In the genomic region with DNA sequence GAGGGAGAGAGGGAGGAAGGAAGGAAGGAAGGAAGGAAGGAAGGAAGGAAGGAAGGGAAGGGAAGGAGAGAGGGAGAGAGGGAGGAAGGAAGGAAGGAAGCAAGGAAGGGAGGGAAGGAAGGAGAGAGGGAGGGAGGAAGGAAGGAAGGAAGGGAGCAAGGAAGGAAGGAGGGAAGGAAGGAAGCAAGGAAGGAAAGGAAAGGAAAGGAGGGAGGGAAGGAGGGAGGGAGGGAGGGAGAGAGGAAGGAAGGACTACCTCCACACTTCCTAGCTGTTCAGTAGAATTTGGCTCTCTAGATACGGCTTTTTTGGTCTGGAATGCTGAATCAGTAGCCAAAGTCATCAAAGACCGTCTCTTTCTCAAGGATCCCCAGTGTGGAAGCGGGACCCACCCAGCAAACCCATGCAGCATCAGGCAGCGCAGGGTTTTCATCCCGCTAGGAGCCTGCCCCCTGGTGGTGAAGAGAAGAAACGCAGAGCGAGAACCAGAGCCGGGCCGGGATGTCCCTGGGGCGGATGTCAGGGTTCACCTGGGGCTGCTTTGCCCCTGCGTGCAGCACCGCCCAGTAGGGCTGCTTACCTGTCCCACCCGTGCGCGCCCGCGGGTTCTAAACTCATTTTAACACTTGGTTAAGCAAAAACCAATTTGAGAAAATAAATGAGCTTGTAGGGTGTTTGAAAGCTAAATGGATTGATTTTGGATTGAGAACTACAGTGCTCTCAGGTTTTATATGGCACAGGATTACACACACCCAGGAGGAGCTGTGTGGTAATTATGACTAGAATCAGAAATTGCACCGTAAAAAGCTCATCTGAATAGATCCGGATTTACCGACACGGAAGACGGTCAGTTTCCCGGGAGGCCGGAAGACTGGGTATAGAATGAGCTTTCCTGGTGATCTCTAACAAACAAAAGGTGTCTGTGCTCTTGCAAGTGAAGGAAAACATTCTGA, we compare ENCODE assay signal across 7 cellular contexts. TPM values are rescaled to one million over a fixed set of nuclear protein-coding genes. Genes with fewer than 3 reads are reported as not detected.
DNase-seq lines count a peak whose midpoint lies in the region; ATAC-seq and TF ChIP-seq lines count a peak whose summit lies in the region.

No MANE protein-coding gene starts in this region.

- peak overlapping the region; percentile 16 for H3K4me3 ChIP-seq in neural progenitor cell

- H3K27ac ChIP-seq in neural progenitor cell: no peak overlapping the region

- H3K79me2 ChIP-seq in neural progenitor cell (ENCODE audit: low read depth): no peaks in the 10 kb centered on the region

- H3K9me3 Mint-ChIP-seq in neural progenitor cell: no peaks in the 10 kb centered on the region

- H3K4me2 ChIP-seq in neural progenitor cell: peak overlapping the region; percentile 63

- peaks cover 18% of the 10 kb centered on the region for H3K4me1 ChIP-seq in neural progenitor cell

- H3K36me3 ChIP-seq in neural progenitor cell: no peaks in the 10 kb centered on the region

- no peaks in the 10 kb centered on the region for H3F3A ChIP-seq in neural progenitor cell (ENCODE audit: low read depth)

- peak; percentile 71 for ATAC-seq in HG02943 (IDR thresholded peaks at IDR 0.05; ENCODE audit: low read depth, unreplicated experiment)

- no peaks in the 10 kb centered on the region for H3K27me3 ChIP-seq in neural progenitor cell

- no peaks in the 10 kb centered on the region for H3K9me3 ChIP-seq in neural progenitor cell (ENCODE audit: low read depth)

- H2AFZ ChIP-seq in neural progenitor cell (replicated peaks): peak overlapping the region; percentile 13

- peak overlapping the region; percentile 6 for H3K4me3 Mint-ChIP-seq in neural progenitor cell

- DNase-seq in GM03348 (ENCODE audit: low spot score) (peak; percentile 84), NOMO-1 treated with dmso at 0.1 percent for 144 hours (lab: John Stamatoyannopoulos, UW; ENCODE audit: unreplicated experiment) (peak; percentile 7), activated T-cell treated with anti-CD3 and anti-CD28 coated beads for 1 hour (ENCODE audit: low read depth) (peak; percentile 69), fibroblast of gingiva (ENCODE audit: low read depth) (peak; percentile 31), neural progenitor cell (ENCODE audit: low spot score) (peak; percentile 86), superior temporal gyrus (ENCODE audit: extremely low spot score) (peak; percentile 73)

- peaks cover 41% of the 10 kb centered on the region for H3K4me1 Mint-ChIP-seq in neural progenitor cell

- H3K27ac Mint-ChIP-seq in neural progenitor cell: no peak overlapping the region

- TF ChIP-seq CTCF in neural progenitor cell (IDR thresholded peaks at IDR 0.05): peak; percentile 94

- H4K20me1 ChIP-seq in neural progenitor cell (ENCODE audit: low read depth): no peaks in the 10 kb centered on the region

- peaks cover 9% of the 10 kb centered on the region for H3K27me3 Mint-ChIP-seq in neural progenitor cell (ENCODE audit: insufficient read depth, low read depth)

- H3K36me3 Mint-ChIP-seq in neural progenitor cell: no peaks in the 10 kb centered on the region

- H3K9ac ChIP-seq in neural progenitor cell: no peak overlapping the region

RNA-seq across cellular contexts. Expression of a gene that starts 48.1 kb away (rescaled TPM):
- total RNA-seq in neural progenitor cell (ENCODE audit: low replicate concordance): 87.6 and 96.6 TPM in 2 replicates

Comparison
In these comparisons a context has a peak if more than half of its experiments do, and no peak if none do; other contexts are left out.
1. DNase-seq: peak in every context shown above with its lines; median percentile 86 in neural progenitor cell; 84 in GM03348; 73 in superior temporal gyrus; 69 in activated T-cell treated with anti-CD3 and anti-CD28 coated beads for 1 hour; 31 in fibroblast of gingiva; 7 in NOMO-1 treated with dmso at 0.1 percent for 144 hours.